Comparison of ENCODE assay signal across 2 cellular contexts in the genomic region with DNA sequence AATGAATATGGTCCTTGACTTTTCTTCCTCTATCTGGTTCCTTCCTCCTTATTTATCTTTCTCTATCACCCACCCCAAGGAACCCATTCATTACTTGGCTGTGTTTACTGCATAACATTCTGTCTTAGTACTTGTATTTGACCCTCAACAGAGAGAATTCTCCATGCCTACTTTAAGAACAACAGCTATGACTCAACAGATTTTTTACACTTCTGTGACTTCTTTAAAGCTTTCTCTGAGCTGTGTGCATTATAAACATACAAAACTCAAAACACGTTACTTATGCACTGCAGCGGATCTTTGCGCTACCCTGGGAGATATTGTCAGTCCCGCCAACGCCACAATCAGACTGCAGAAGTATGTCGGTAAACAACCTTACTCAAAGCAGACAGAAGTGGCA.
TF ChIP-seq lines count a peak whose summit lies in the region.

No MANE protein-coding gene starts in this region.

TF ChIP-seq in IMR-90, 13 proteins besides CTCF, POLR2A, EP300 and RAD21:
- peak; percentile 51 for TF ChIP-seq NFE2L2 (IDR thresholded peaks at IDR 0.05; ENCODE audit: low read depth, low read length)
- TF ChIP-seq SMC3 (IDR thresholded peaks at IDR 0.05; ENCODE audit: low read depth, low read length), result no peak
TF ChIP-seq in IMR-90: peak in this region for 1.

TF ChIP-seq in HepG2, 621 proteins besides CTCF, POLR2A, EP300 and RAD21:
- TF ChIP-seq, protein P1, sequence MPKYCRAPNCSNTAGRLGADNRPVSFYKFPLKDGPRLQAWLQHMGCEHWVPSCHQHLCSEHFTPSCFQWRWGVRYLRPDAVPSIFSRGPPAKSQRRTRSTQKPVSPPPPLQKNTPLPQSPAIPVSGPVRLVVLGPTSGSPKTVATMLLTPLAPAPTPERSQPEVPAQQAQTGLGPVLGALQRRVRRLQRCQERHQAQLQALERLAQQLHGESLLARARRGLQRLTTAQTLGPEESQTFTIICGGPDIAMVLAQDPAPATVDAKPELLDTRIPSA (CRISPR knock-in tag; IDR thresholded peaks at IDR 0.05; ENCODE audit: borderline replicate concordance), result no peak
- TF ChIP-seq, protein P2, sequence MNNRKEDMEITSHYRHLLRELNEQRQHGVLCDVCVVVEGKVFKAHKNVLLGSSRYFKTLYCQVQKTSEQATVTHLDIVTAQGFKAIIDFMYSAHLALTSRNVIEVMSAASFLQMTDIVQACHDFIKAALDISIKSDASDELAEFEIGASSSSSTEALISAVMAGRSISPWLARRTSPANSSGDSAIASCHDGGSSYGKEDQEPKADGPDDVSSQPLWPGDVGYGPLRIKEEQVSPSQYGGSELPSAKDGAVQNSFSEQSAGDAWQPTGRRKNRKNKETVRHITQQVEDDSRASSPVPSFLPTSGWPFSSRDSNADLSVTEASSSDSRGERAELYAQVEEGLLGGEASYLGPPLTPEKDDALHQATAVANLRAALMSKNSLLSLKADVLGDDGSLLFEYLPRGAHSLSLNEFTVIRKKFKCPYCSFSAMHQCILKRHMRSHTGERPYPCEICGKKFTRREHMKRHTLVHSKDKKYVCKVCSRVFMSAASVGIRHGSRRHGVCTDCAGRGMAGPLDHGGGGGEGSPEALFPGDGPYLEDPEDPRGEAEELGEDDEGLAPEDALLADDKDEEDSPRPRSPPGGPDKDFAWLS (CRISPR knock-in tag; IDR thresholded peaks at IDR 0.05; ENCODE audit: borderline replicate concordance), result no peak
- TF ChIP-seq, protein P3, sequence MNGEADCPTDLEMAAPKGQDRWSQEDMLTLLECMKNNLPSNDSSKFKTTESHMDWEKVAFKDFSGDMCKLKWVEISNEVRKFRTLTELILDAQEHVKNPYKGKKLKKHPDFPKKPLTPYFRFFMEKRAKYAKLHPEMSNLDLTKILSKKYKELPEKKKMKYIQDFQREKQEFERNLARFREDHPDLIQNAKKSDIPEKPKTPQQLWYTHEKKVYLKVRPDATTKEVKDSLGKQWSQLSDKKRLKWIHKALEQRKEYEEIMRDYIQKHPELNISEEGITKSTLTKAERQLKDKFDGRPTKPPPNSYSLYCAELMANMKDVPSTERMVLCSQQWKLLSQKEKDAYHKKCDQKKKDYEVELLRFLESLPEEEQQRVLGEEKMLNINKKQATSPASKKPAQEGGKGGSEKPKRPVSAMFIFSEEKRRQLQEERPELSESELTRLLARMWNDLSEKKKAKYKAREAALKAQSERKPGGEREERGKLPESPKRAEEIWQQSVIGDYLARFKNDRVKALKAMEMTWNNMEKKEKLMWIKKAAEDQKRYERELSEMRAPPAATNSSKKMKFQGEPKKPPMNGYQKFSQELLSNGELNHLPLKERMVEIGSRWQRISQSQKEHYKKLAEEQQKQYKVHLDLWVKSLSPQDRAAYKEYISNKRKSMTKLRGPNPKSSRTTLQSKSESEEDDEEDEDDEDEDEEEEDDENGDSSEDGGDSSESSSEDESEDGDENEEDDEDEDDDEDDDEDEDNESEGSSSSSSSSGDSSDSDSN (CRISPR knock-in tag; IDR thresholded peaks at IDR 0.05), result no peak
- TF ChIP-seq PTBP1 (IDR thresholded peaks at IDR 0.05; ENCODE audit: low read depth, low read length, poor library complexity, severe bottlenecking) (no peak), ZNF253 (CRISPR knock-in tag; IDR thresholded peaks at IDR 0.05; ENCODE audit: borderline replicate concordance) (no peak), HMGA1 (CRISPR knock-in tag; conservative IDR thresholded peaks at IDR 0.05) (no peak)
TF ChIP-seq in HepG2: peak in this region for 0.
